In the genomic region with DNA sequence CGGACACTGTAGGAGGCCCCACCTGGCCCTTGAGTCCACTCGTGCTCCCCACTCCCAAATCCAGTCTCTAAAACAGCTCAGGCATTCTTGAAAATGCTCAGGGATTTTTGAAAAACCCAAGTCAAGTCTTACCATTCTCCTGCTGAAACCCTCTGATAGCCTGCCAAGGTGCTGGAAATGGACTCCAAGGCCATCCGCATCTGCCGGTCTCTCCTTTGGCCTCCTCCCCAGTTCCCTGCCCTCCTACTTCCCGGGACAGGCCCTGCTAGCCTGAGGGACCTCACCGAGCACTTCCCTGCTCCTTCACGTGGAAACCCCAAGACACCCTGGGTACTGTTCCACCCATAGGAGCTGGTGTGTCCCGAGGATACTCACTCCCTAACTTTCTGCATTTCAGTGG, we compare ENCODE assay signal across 19 cellular contexts. TPM values are rescaled to one million over a fixed set of nuclear protein-coding genes. Genes with fewer than 3 reads are reported as not detected.
"Had no signal": no experiment of that assay in that cellular context is flagged by ENCODE, and none has a peak within 500 bp of the region (broad histone marks: within the 10 kb centered on the region; RNA-seq: fewer than 3 reads in every experiment).

No MANE protein-coding gene starts in this region.

- ATAC-seq: left cardiac atrium, T-cell had no signal

- H3K27me3 ChIP-seq: dorsolateral prefrontal cortex had no signal

- H3K27ac ChIP-seq: dorsolateral prefrontal cortex, suprapubic skin had no signal

- FAIRE-seq: frontal cortex had no signal

- H3K4me3 ChIP-seq: dorsolateral prefrontal cortex, lung, suprapubic skin had no signal

- H3K9me3 ChIP-seq: suprapubic skin had no signal

- DNase-seq: activated CD4-positive, alpha-beta T cell treated with anti-CD3 and anti-CD28 coated beads, Interleukin-2, amount 10 ng/mL, durations not matched to agents 7 days and 5 days; activated naive CD4-positive, alpha-beta T cell treated with anti-CD3 and anti-CD28 coated beads for 36 hours; dorsolateral prefrontal cortex; endodermal cell; head of caudate nucleus; immature natural killer cell; left cardiac atrium; midbrain; nucleus accumbens; posterior cingulate gyrus; retina; stimulated activated CD4-positive, alpha-beta T cell treated with anti-CD3 and anti-CD28 coated beads, Interleukin-2, amount 100 ng/mL, for 48 hours; stimulated activated naive CD4-positive, alpha-beta T cell treated with Interleukin-2 at 50 U/mL for 16 hours; T-cell; T-helper 9 cell had no signal

- H3K36me3 ChIP-seq: suprapubic skin had no signal

- H3K4me1 ChIP-seq: suprapubic skin had no signal

RNA-seq across cellular contexts. Expression of a gene that starts 49.8 kb away (rescaled TPM):
- total RNA-seq: epithelial cell of proximal tubule had no signal
